ENCODE assay signal across 1 cellular context in the genomic region with DNA sequence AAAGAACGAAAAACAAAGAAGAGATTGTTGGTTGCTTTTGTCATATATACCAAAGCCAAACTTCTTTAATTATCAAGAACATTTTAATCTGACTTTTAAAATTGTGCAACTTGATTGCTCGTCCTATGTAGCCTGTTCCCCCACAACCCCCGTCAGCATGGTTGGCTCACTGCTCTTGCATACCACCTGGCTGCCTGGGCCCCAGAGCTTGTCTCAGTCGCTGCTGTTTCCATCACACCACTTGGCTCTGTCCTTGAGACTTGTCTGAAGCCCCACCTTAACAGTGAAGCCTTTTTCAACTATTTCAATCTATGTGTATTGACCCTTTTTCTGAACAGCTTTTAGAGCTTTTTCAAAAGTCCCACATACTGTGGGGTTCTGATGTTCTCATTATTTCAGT.
TF ChIP-seq lines count a peak whose summit lies in the region.

No MANE protein-coding gene starts in this region.

TF ChIP-seq in GM23338, 12 proteins besides CTCF, POLR2A, EP300 and RAD21:
- TF ChIP-seq, protein P1, sequence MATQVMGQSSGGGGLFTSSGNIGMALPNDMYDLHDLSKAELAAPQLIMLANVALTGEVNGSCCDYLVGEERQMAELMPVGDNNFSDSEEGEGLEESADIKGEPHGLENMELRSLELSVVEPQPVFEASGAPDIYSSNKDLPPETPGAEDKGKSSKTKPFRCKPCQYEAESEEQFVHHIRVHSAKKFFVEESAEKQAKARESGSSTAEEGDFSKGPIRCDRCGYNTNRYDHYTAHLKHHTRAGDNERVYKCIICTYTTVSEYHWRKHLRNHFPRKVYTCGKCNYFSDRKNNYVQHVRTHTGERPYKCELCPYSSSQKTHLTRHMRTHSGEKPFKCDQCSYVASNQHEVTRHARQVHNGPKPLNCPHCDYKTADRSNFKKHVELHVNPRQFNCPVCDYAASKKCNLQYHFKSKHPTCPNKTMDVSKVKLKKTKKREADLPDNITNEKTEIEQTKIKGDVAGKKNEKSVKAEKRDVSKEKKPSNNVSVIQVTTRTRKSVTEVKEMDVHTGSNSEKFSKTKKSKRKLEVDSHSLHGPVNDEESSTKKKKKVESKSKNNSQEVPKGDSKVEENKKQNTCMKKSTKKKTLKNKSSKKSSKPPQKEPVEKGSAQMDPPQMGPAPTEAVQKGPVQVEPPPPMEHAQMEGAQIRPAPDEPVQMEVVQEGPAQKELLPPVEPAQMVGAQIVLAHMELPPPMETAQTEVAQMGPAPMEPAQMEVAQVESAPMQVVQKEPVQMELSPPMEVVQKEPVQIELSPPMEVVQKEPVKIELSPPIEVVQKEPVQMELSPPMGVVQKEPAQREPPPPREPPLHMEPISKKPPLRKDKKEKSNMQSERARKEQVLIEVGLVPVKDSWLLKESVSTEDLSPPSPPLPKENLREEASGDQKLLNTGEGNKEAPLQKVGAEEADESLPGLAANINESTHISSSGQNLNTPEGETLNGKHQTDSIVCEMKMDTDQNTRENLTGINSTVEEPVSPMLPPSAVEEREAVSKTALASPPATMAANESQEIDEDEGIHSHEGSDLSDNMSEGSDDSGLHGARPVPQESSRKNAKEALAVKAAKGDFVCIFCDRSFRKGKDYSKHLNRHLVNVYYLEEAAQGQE (IDR thresholded peaks at IDR 0.05; ENCODE audit: unreplicated experiment), result no peak
- TF ChIP-seq POLR2AphosphoS5 (IDR thresholded peaks at IDR 0.05; ENCODE audit: low read depth) (no peak), NANOG (IDR thresholded peaks at IDR 0.05; ENCODE audit: borderline replicate concordance) (no peak), EZH2phosphoT487 (IDR thresholded peaks at IDR 0.05; ENCODE audit: unreplicated experiment) (no peak), ZNF114 (CRISPR knock-in tag; IDR thresholded peaks at IDR 0.05) (no peak), ZNF331 (CRISPR knock-in tag; IDR thresholded peaks at IDR 0.05; ENCODE audit: low read depth) (no peak), CREB1 (CRISPR knock-in tag; IDR thresholded peaks at IDR 0.05; ENCODE audit: low read depth) (no peak), STAT1 (IDR thresholded peaks at IDR 0.05; ENCODE audit: unreplicated experiment) (no peak), EZH2 (IDR thresholded peaks at IDR 0.05; ENCODE audit: low read depth, unreplicated experiment) (no peak), JUNB (IDR thresholded peaks at IDR 0.05; ENCODE audit: unreplicated experiment) (no peak)
- TF ChIP-seq, protein P2, sequence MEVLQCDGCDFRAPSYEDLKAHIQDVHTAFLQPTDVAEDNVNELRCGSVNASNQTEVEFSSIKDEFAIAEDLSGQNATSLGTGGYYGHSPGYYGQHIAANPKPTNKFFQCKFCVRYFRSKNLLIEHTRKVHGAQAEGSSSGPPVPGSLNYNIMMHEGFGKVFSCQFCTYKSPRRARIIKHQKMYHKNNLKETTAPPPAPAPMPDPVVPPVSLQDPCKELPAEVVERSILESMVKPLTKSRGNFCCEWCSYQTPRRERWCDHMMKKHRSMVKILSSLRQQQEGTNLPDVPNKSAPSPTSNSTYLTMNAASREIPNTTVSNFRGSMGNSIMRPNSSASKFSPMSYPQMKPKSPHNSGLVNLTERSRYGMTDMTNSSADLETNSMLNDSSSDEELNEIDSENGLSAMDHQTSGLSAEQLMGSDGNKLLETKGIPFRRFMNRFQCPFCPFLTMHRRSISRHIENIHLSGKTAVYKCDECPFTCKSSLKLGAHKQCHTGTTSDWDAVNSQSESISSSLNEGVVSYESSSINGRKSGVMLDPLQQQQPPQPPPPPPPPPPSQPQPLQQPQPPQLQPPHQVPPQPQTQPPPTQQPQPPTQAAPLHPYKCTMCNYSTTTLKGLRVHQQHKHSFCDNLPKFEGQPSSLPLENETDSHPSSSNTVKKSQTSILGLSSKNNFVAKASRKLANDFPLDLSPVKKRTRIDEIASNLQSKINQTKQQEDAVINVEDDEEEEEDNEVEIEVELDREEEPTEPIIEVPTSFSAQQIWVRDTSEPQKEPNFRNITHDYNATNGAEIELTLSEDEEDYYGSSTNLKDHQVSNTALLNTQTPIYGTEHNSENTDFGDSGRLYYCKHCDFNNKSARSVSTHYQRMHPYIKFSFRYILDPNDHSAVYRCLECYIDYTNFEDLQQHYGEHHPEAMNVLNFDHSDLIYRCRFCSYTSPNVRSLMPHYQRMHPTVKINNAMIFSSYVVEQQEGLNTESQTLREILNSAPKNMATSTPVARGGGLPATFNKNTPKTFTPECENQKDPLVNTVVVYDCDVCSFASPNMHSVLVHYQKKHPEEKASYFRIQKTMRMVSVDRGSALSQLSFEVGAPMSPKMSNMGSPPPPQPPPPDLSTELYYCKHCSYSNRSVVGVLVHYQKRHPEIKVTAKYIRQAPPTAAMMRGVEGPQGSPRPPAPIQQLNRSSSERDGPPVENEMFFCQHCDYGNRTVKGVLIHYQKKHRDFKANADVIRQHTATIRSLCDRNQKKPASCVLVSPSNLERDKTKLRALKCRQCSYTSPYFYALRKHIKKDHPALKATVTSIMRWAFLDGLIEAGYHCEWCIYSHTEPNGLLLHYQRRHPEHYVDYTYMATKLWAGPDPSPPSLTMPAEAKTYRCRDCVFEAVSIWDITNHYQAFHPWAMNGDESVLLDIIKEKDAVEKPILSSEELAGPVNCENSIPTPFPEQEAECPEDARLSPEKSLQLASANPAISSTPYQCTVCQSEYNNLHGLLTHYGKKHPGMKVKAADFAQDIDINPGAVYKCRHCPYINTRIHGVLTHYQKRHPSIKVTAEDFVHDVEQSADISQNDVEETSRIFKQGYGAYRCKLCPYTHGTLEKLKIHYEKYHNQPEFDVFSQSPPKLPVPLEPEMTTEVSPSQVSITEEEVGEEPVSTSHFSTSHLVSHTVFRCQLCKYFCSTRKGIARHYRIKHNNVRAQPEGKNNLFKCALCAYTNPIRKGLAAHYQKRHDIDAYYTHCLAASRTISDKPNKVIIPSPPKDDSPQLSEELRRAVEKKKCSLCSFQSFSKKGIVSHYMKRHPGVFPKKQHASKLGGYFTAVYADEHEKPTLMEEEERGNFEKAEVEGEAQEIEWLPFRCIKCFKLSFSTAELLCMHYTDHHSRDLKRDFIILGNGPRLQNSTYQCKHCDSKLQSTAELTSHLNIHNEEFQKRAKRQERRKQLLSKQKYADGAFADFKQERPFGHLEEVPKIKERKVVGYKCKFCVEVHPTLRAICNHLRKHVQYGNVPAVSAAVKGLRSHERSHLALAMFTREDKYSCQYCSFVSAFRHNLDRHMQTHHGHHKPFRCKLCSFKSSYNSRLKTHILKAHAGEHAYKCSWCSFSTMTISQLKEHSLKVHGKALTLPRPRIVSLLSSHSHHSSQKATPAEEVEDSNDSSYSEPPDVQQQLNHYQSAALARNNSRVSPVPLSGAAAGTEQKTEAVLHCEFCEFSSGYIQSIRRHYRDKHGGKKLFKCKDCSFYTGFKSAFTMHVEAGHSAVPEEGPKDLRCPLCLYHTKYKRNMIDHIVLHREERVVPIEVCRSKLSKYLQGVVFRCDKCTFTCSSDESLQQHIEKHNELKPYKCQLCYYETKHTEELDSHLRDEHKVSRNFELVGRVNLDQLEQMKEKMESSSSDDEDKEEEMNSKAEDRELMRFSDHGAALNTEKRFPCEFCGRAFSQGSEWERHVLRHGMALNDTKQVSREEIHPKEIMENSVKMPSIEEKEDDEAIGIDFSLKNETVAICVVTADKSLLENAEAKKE (CRISPR knock-in tag; IDR thresholded peaks at IDR 0.05), result no peak
- TF ChIP-seq, protein P3, sequence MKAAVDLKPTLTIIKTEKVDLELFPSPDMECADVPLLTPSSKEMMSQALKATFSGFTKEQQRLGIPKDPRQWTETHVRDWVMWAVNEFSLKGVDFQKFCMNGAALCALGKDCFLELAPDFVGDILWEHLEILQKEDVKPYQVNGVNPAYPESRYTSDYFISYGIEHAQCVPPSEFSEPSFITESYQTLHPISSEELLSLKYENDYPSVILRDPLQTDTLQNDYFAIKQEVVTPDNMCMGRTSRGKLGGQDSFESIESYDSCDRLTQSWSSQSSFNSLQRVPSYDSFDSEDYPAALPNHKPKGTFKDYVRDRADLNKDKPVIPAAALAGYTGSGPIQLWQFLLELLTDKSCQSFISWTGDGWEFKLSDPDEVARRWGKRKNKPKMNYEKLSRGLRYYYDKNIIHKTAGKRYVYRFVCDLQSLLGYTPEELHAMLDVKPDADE (IDR thresholded peaks at IDR 0.05), result no peak
